Comparison of ENCODE assay signal across 9 cellular contexts in the genomic region with DNA sequence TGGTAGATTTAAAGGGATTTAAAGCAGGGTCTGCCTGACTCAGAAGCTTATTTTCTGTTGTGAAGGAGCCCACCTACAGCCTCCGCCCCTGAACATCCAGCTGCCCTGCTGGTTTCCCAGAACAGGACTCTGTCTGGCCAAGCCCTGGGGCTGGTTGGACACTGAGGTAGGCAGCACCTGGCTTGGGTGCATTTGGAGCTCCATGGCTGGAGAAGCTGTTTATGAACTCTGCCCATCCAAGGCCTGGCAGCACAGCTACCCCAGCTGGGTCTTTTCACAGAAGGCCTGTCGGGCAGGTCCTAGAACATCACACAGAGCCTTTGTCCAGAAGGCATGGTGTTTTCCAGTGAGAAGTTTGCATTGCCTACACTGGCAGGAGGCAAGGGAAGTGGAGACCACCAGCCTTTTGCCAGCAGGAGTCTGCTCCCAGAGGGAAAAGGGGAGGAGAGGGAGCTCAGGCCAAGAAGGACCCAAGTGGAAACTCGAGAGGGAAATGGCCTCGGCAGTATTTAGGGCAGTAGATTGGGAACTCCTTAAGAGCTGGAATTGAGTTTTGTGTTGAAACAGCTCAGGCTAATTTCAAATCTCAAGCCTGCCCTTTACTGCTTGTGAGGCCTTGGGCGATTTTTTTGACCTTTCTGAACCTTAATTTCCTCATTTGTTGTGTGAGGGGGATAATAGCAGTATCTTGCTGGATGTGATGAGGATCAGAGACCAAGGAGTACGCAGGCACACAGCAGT. TPM values are rescaled to one million over a fixed set of nuclear protein-coding genes. Genes with fewer than 3 reads are reported as not detected.
A peak's percentile ranks its signal among the peaks of the same experiment; 100 is the strongest.
DNase-seq lines count a peak whose midpoint lies in the region; ATAC-seq and TF ChIP-seq lines count a peak whose summit lies in the region.
"Had no signal": no experiment of that assay in that cellular context is flagged by ENCODE, and none has a peak within 500 bp of the region (broad histone marks: within the 10 kb centered on the region; RNA-seq: fewer than 3 reads in every experiment).

No MANE protein-coding gene starts in this region.

- peak overlapping the region; percentile 97 for H3K27ac Mint-ChIP-seq in activated T-helper 17 cell treated with anti-CD3 and anti-CD28 coated beads, Interleukin-2, amount 50 U/mL, for 72 hours

- H3F3A ChIP-seq in smooth muscle cell (ENCODE audit: low read depth) = no peaks in the 10 kb centered on the region

- peaks cover 4% of the 10 kb centered on the region for H3K9me3 Mint-ChIP-seq in activated T-helper 17 cell treated with anti-CD3 and anti-CD28 coated beads, Interleukin-2, amount 50 U/mL, for 72 hours

- no peak for ATAC-seq in activated T-helper 17 cell treated with anti-CD3 and anti-CD28 coated beads, Interleukin-2, amount 50 U/mL, for 72 hours (replicated peaks)
- ATAC-seq in HG03460 (IDR thresholded peaks at IDR 0.05; ENCODE audit: unreplicated experiment) (no peak), HG02852 (IDR thresholded peaks at IDR 0.05; ENCODE audit: unreplicated experiment) (no peak)

- H3K79me2 ChIP-seq in smooth muscle cell (ENCODE audit: low read depth) = no peaks in the 10 kb centered on the region

- H3K4me1 Mint-ChIP-seq in activated T-helper 17 cell treated with anti-CD3 and anti-CD28 coated beads, Interleukin-2, amount 50 U/mL, for 72 hours = peaks cover 52% of the 10 kb centered on the region

- H3K27me3 Mint-ChIP-seq in activated T-helper 17 cell treated with anti-CD3 and anti-CD28 coated beads, Interleukin-2, amount 50 U/mL, for 72 hours = no peaks in the 10 kb centered on the region

- DNase-seq in HL-60 (ENCODE audit: low read depth in 1 of 2, low spot score in 1 of 2) (no peak), right atrium auricular region (ENCODE audit: low spot score) (peak; percentile 57), smooth muscle cell (lab: John Stamatoyannopoulos, UW; ENCODE audit: unreplicated experiment) (no peak), DMS79 (lab: John Stamatoyannopoulos, UW) (no peak), NCI-H2227 treated with DMSO at 0.1 percent for 48 hours (lab: John Stamatoyannopoulos, UW) (no peak)

- peak overlapping the region; percentile 11 for H2AFZ ChIP-seq in smooth muscle cell (ENCODE audit: low read depth)
- H2AFZ ChIP-seq: PC-9 had no signal

- no peaks in the 10 kb centered on the region for H3K36me3 ChIP-seq in right atrium auricular region
- H3K36me3 ChIP-seq in smooth muscle cell (ENCODE audit: low read depth) = no peaks in the 10 kb centered on the region

- H3K27me3 ChIP-seq in HL-60 (ENCODE audit: insufficient read depth, poor library complexity, severe bottlenecking) = no peaks in the 10 kb centered on the region
- no peaks in the 10 kb centered on the region for H3K27me3 ChIP-seq in right atrium auricular region
- H3K27me3 ChIP-seq in smooth muscle cell (ENCODE audit: low read depth) = no peaks in the 10 kb centered on the region

- H4K20me1 ChIP-seq in smooth muscle cell (ENCODE audit: low read depth) = no peaks in the 10 kb centered on the region

- peaks cover 0 to 40% of the 10 kb centered on the region in 2 donors for H3K4me1 ChIP-seq in right atrium auricular region
- no peaks in the 10 kb centered on the region for H3K4me1 ChIP-seq in smooth muscle cell (ENCODE audit: low read depth)

- peak overlapping the region; percentile 90 for H3K4me3 Mint-ChIP-seq in activated T-helper 17 cell treated with anti-CD3 and anti-CD28 coated beads, Interleukin-2, amount 50 U/mL, for 72 hours

- WGBS in smooth muscle cell (ENCODE audit: low lambda C conversion rate) = 71% methylated on average over 6 of the region's 6 CpGs

- H3K9me3 ChIP-seq in right atrium auricular region = no peaks in the 10 kb centered on the region
- no peaks in the 10 kb centered on the region for H3K9me3 ChIP-seq in smooth muscle cell (replicated peaks; ENCODE audit: low read depth)

- no peaks in the 10 kb centered on the region for H3K36me3 Mint-ChIP-seq in activated T-helper 17 cell treated with anti-CD3 and anti-CD28 coated beads, Interleukin-2, amount 50 U/mL, for 72 hours (ENCODE audit: low read depth)

- H3K27ac ChIP-seq in HL-60 (replicated peaks) = peak overlapping the region; percentile 86
- peak overlapping the region; percentile 57 to 71 for H3K27ac ChIP-seq in right atrium auricular region
- H3K27ac ChIP-seq in smooth muscle cell (ENCODE audit: low read depth) = peak overlapping the region; percentile 6
- H3K27ac ChIP-seq: PC-9 had no signal

- H3K4me2 ChIP-seq in smooth muscle cell = no peak overlapping the region
- H3K4me2 ChIP-seq: PC-9 had no signal

- TF ChIP-seq CTCF in HL-60 (IDR thresholded peaks at IDR 0.05; ENCODE audit: insufficient read depth, low read length) = no peak
- TF ChIP-seq CTCF in right atrium auricular region (IDR thresholded peaks at IDR 0.05) = no peak
- no peak for TF ChIP-seq CTCF in smooth muscle cell (IDR thresholded peaks at IDR 0.05; ENCODE audit: borderline replicate concordance, insufficient read depth, poor library complexity, severe bottlenecking)

- no peak overlapping the region for H3K4me3 ChIP-seq in HL-60 (replicated peaks; ENCODE audit: insufficient read depth, low read length)
- no peak overlapping the region for H3K4me3 ChIP-seq in right atrium auricular region
- H3K4me3 ChIP-seq in smooth muscle cell = no peak overlapping the region
- H3K4me3 ChIP-seq: PC-9 had no signal

- no peak overlapping the region for H3K9ac ChIP-seq in smooth muscle cell (ENCODE audit: low read depth)

RNA-seq across cellular contexts. Expression of gene PDCD4, which starts 12.4 kb away (rescaled TPM):
- 100 to 1,000 TPM in 1 of 2 donors, 10 to 100 TPM in 1; 59.0 to 140 TPM for total RNA-seq in activated T-helper 17 cell treated with anti-CD3 and anti-CD28 coated beads, Interleukin-2, amount 50 U/mL, for 72 hours
- total RNA-seq in right atrium auricular region (10 to 100 TPM; 22.1 to 22.6 TPM), smooth muscle cell (67.0 and 73.5 TPM in 2 replicates)
- polyA plus RNA-seq in smooth muscle cell = 124 and 141 TPM in 2 replicates

RNA-seq across cellular contexts. Expression of gene BBIP1, which starts 59.6 kb away (rescaled TPM):
- 10 to 100 TPM; 24.1 to 40.0 TPM for total RNA-seq in activated T-helper 17 cell treated with anti-CD3 and anti-CD28 coated beads, Interleukin-2, amount 50 U/mL, for 72 hours
- total RNA-seq in right atrium auricular region (10 to 100 TPM; 18.2 to 23.1 TPM), smooth muscle cell (19.5 and 22.3 TPM in 2 replicates)
- 17.8 and 26.3 TPM in 2 replicates for polyA plus RNA-seq in smooth muscle cell

Comparison
In these comparisons a context has a peak if more than half of its experiments do, and no peak if none do; other contexts are left out.
1. H3K27ac ChIP-seq: peak in every context shown above with its lines; median percentile 86 in HL-60; 64 in right atrium auricular region; 6 in smooth muscle cell.